Comparison of ENCODE assay signal across 26 cellular contexts in the genomic region with DNA sequence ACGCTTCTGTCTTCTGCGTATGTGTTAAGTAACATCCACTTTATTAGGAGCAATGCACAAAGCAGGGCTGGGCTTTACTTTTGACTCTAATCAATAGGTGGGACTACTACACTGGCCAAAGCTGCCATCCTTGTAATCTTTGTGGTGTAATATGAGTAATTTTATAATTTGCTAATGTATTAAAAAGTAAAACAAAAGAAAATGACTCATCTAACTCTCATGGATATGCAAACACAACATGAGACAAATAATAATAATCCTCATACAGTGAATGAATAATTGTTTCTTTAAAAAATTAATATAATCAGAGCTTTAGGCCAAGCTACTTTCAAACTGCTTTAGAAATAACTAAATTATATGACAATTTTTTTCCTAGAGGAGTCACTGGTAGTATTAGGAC.
DNase-seq lines count a peak whose midpoint lies in the region; ATAC-seq and TF ChIP-seq lines count a peak whose summit lies in the region.
"Had no signal": no experiment of that assay in that cellular context is flagged by ENCODE, and none has a peak within 500 bp of the region (broad histone marks: within the 10 kb centered on the region; RNA-seq: fewer than 3 reads in every experiment).

No MANE protein-coding gene starts in this region.

- 95% methylated on average over 2 of the region's 2 CpGs for WGBS in mammary epithelial cell (ENCODE audit: low coverage, missing lambda C conversion rate)

- H3K79me2 ChIP-seq in ACC112 (ENCODE audit: control insufficient read depth, insufficient read depth, low read length, unreplicated experiment) = peaks cover 55% of the 10 kb centered on the region
- peaks cover 38% of the 10 kb centered on the region for H3K79me2 ChIP-seq in PC-3 (ENCODE audit: low read length)
- H3K79me2 ChIP-seq in mammary epithelial cell (ENCODE audit: insufficient read depth, low read length) = peaks cover 83% of the 10 kb centered on the region

- H3K4me3 ChIP-seq in ACC112 (ENCODE audit: low read depth, low read length) (no peak overlapping the region), PC-3 (ENCODE audit: low read length) (no peak overlapping the region), mammary epithelial cell (replicated peaks in 1 of 3; ENCODE audit: insufficient read depth in 1 of 3, low read depth in 2 of 3, low read length in 3 of 3) (no peak overlapping the region)
- H3K4me3 ChIP-seq: spleen, tibial nerve had no signal

- BruUV-seq in PC-3 (replicated peaks; lab: Mats Ljungman, UMichigan) = no TSS peak
- BruUV-seq in mammary epithelial cell (replicated peaks; lab: Mats Ljungman, UMichigan) = no TSS peak

- H3K36me3 Mint-ChIP-seq in memory B cell = peaks cover 39% of the 10 kb centered on the region
- peaks cover 50% of the 10 kb centered on the region for H3K36me3 Mint-ChIP-seq in activated T-cell treated with anti-CD3 and anti-CD28 coated beads, Interleukin-2, amount 50 U/mL, for 4 hours (ENCODE audit: insufficient read depth)

- H3K4me2 ChIP-seq in PC-3 (ENCODE audit: low read length) = peak overlapping the region; percentile 56
- peak overlapping the region; percentile 35 for H3K4me2 ChIP-seq in mammary epithelial cell (ENCODE audit: insufficient read depth, low read depth, low read length)
- H3K4me2 ChIP-seq: KMS-11 had no signal

- CTCF ChIA-PET in PC-3 (lab: Charles Lee) (no interaction called here), mammary epithelial cell (lab: Charles Lee; ENCODE audit: low non-redundant PET) (no interaction called here)

- H3K36me3 ChIP-seq in ACC112 (ENCODE audit: insufficient read depth, low read length) (peaks cover 35% of the 10 kb centered on the region), PC-3 (ENCODE audit: low read depth, low read length) (peaks cover 7% of the 10 kb centered on the region), mammary epithelial cell (ENCODE audit: insufficient read depth, low read length) (peaks cover 19% of the 10 kb centered on the region)

- in situ Hi-C loops in mammary epithelial cell (cut with MboI; ENCODE audit: low sequenced_read_pairs in 2 of 2) = loop anchor here in 1 of 2 donors (10.0 kb wide), 1 partner anchor 82 kb away; no protein-coding TSS in a partner anchor

- POLR2A ChIA-PET in PC-3 (lab: Charles Lee; ENCODE audit: unreplicated experiment) = interaction anchor here (0.6 kb wide), 1 partner anchor 39 kb away, joined by 4 read pairs; no protein-coding TSS in a partner anchor

- ATAC-seq in PC-3 = peak; percentile 29
- no peak for ATAC-seq in memory B cell (ENCODE audit: low read depth)
- no peak for ATAC-seq in activated T-cell treated with anti-CD3 and anti-CD28 coated beads, Interleukin-2, amount 50 U/mL, for 4 hours
- ATAC-seq: left colon, Panc1 had no signal

- H3K27ac ChIP-seq in ACC112 (ENCODE audit: low read depth, low read length) (peak overlapping the region; percentile 85), PC-3 (ENCODE audit: low read length) (peak overlapping the region; percentile 89), mammary epithelial cell (ENCODE audit: insufficient read depth, low read depth, low read length) (peak overlapping the region; percentile 92)
- H3K27ac ChIP-seq: KMS-11, parathyroid adenoma, spleen had no signal

- no peaks in the 10 kb centered on the region for H3F3A ChIP-seq in PC-3 (ENCODE audit: low read length, unreplicated experiment)

- H3K4me3 Mint-ChIP-seq in memory B cell = no peak overlapping the region
- H3K4me3 Mint-ChIP-seq in activated T-cell treated with anti-CD3 and anti-CD28 coated beads, Interleukin-2, amount 50 U/mL, for 4 hours = no peak overlapping the region
- H3K4me3 Mint-ChIP-seq: activated CD4-positive, alpha-beta memory T cell treated with anti-CD3 and anti-CD28 coated beads for 36 hours; activated naive CD4-positive, alpha-beta T cell treated with anti-CD3 and anti-CD28 coated beads, Interleukin-2, amount 10 ng/mL, durations not matched to agents 7 days and 5 days; activated T-helper 1 cell treated with anti-CD3 and anti-CD28 coated beads, Interleukin-12 subunit alpha, Interleukin-12 subunit beta, Interleukin-2, Interleukin-4 antibody, amounts not matched to agents 30 ng/mL and 10 ng/mL and 1 ng/mL, durations not matched to agents 14 hours and 24 hours and 36 hours; CD4-positive, alpha-beta T cell; neural crest cell had no signal

- H4K20me1 ChIP-seq in PC-3 (ENCODE audit: low read length) (no peaks in the 10 kb centered on the region), mammary epithelial cell (ENCODE audit: insufficient read depth, low read length) (no peaks in the 10 kb centered on the region)

- no peak overlapping the region for H2AFZ ChIP-seq in ACC112 (ENCODE audit: low read length, unreplicated experiment)
- H2AFZ ChIP-seq in PC-3 (ENCODE audit: low read length) = no peak overlapping the region
- H2AFZ ChIP-seq in mammary epithelial cell (ENCODE audit: low read depth, low read length) = no peak overlapping the region
- H2AFZ ChIP-seq: parathyroid adenoma had no signal

- H3K4me1 ChIP-seq in ACC112 (ENCODE audit: control insufficient read depth, insufficient read depth, low read length, unreplicated experiment) (peaks cover 80% of the 10 kb centered on the region), PC-3 (ENCODE audit: insufficient read depth, low read length) (peaks cover 73% of the 10 kb centered on the region), mammary epithelial cell (ENCODE audit: insufficient read depth, low read length) (peaks cover 82% of the 10 kb centered on the region)

- H3K27ac Mint-ChIP-seq in memory B cell = peak overlapping the region; percentile 9
- H3K27ac Mint-ChIP-seq: activated naive CD4-positive, alpha-beta T cell treated with anti-CD3 and anti-CD28 coated beads, Interleukin-2, amount 10 ng/mL, durations not matched to agents 7 days and 5 days; CD4-positive, alpha-beta T cell had no signal

- H3K27me3 ChIP-seq in ACC112 (ENCODE audit: insufficient read depth, low read length) (no peaks in the 10 kb centered on the region), PC-3 (ENCODE audit: low read length) (no peaks in the 10 kb centered on the region), mammary epithelial cell (ENCODE audit: insufficient read depth, low read length) (no peaks in the 10 kb centered on the region)
- H3K27me3 ChIP-seq: spleen, tibial nerve had no signal

- H3K9me3 ChIP-seq in PC-3 (ENCODE audit: low read length) = no peaks in the 10 kb centered on the region
- no peaks in the 10 kb centered on the region for H3K9me3 ChIP-seq in mammary epithelial cell (replicated peaks; ENCODE audit: insufficient read depth, low read length)
- H3K9me3 ChIP-seq: spleen, tibial nerve had no signal

- DNase-seq in PC-3 (peak; percentile 32), mammary epithelial cell (peak; percentile 48), memory B cell (ENCODE audit: low spot score in 2 of 2) (no peak), activated gamma-delta T cell (lab: John Stamatoyannopoulos, UW) (no peak), GM10266 (ENCODE audit: extremely low spot score) (no peak)
- no peak for DNase-seq in activated T-cell treated with anti-CD3 and anti-CD28 coated beads, Interleukin-2, amount 50 U/mL, for 4 hours
- no peak for DNase-seq in stimulated activated CD4-positive, alpha-beta T cell treated with anti-CD3 and anti-CD28 coated beads, Interleukin-2, amount 100 ng/mL, for 48 hours
- DNase-seq: activated CD4-positive, alpha-beta memory T cell treated with anti-CD3 and anti-CD28 coated beads for 36 hours; activated CD4-positive, alpha-beta T cell treated with anti-CD3 and anti-CD28 coated beads for 1 hour; activated naive CD4-positive, alpha-beta T cell treated with anti-CD3 and anti-CD28 coated beads, Interleukin-2, amount 10 ng/mL, durations not matched to agents 7 days and 5 days; aorta; CD4-positive, alpha-beta T cell; DND-41; hippocampal formation; left colon; NCI-H1930; NCI-H526 treated with DMSO at 0.1 percent for 48 hours; SIG-M5; spleen had no signal

- no peak for TF ChIP-seq CTCF in PC-3 (conservative IDR thresholded peaks at IDR 0.05; ENCODE audit: low read depth, low read length)
- TF ChIP-seq CTCF in mammary epithelial cell (conservative IDR thresholded peaks at IDR 0.05 in 1 of 2, IDR thresholded peaks at IDR 0.05 in 1 of 2; ENCODE audit: extremely low read depth in 1 of 2, insufficient read depth in 1 of 2, low read depth in 1 of 2, low read length in 2 of 2) = no peak
- no peak for TF ChIP-seq CTCF in GM10266 (IDR thresholded peaks at IDR 0.05; ENCODE audit: control insufficient read depth, insufficient read depth, low read depth, missing control alignments)

- H3K9me2 ChIP-seq in PC-3 (replicated peaks; ENCODE audit: low read length) = no peaks in the 10 kb centered on the region

- intact Hi-C loops in PC-3 (cut with micrococcal nuclease) = loop anchor here (2.0 to 10.0 kb wide), 6 partner anchors 39 to 372 kb away; partner anchors contain the start of gene NR3C1
- intact Hi-C loops in mammary epithelial cell (cut with micrococcal nuclease) = loop anchor here (5.0 to 10.0 kb wide), 2 partner anchors 194 to 242 kb away; no protein-coding TSS in a partner anchor

- no peaks in the 10 kb centered on the region for H3K9me3 Mint-ChIP-seq in memory B cell
- no peaks in the 10 kb centered on the region for H3K9me3 Mint-ChIP-seq in activated T-cell treated with anti-CD3 and anti-CD28 coated beads, Interleukin-2, amount 50 U/mL, for 4 hours
- H3K9me3 Mint-ChIP-seq: activated CD4-positive, alpha-beta memory T cell treated with anti-CD3 and anti-CD28 coated beads for 36 hours; activated naive CD4-positive, alpha-beta T cell treated with anti-CD3 and anti-CD28 coated beads, Interleukin-2, amount 10 ng/mL, durations not matched to agents 7 days and 5 days; activated T-helper 1 cell treated with anti-CD3 and anti-CD28 coated beads, Interleukin-12 subunit alpha, Interleukin-12 subunit beta, Interleukin-2, Interleukin-4 antibody, amounts not matched to agents 30 ng/mL and 10 ng/mL and 1 ng/mL, durations not matched to agents 14 hours and 24 hours and 36 hours; CD4-positive, alpha-beta T cell; neural crest cell had no signal

- no peaks in the 10 kb centered on the region for H3K27me3 Mint-ChIP-seq in memory B cell
- H3K27me3 Mint-ChIP-seq in activated T-cell treated with anti-CD3 and anti-CD28 coated beads, Interleukin-2, amount 50 U/mL, for 4 hours (ENCODE audit: low read depth) = no peaks in the 10 kb centered on the region
- H3K27me3 Mint-ChIP-seq: activated CD4-positive, alpha-beta memory T cell treated with anti-CD3 and anti-CD28 coated beads for 36 hours; activated naive CD4-positive, alpha-beta T cell treated with anti-CD3 and anti-CD28 coated beads, Interleukin-2, amount 10 ng/mL, durations not matched to agents 7 days and 5 days; CD4-positive, alpha-beta T cell had no signal

- H3K9ac ChIP-seq in PC-3 (ENCODE audit: low read length) (peak overlapping the region; percentile 73), mammary epithelial cell (ENCODE audit: insufficient read depth, low read length) (no peak overlapping the region)
- H3K9ac ChIP-seq: KMS-11, parathyroid adenoma had no signal

- dilution Hi-C loops in mammary epithelial cell (cut with HindIII; ENCODE audit: low sequenced_read_pairs) = no loop called here

- H3K4me1 Mint-ChIP-seq in memory B cell = peaks cover 23% of the 10 kb centered on the region
- peaks cover 33% of the 10 kb centered on the region for H3K4me1 Mint-ChIP-seq in activated T-cell treated with anti-CD3 and anti-CD28 coated beads, Interleukin-2, amount 50 U/mL, for 4 hours (ENCODE audit: low read depth)
- H3K4me1 Mint-ChIP-seq: activated naive CD4-positive, alpha-beta T cell treated with anti-CD3 and anti-CD28 coated beads, Interleukin-2, amount 10 ng/mL, durations not matched to agents 7 days and 5 days; neural crest cell had no signal

Comparison
In these comparisons a context has a peak if more than half of its experiments do, and no peak if none do; other contexts are left out.
1. DNase-seq: peak in PC-3 (single experiment) and mammary epithelial cell (single experiment); none in memory B cell (0 of 2), activated T-cell treated with anti-CD3 and anti-CD28 coated beads, Interleukin-2, amount 50 U/mL, for 4 hours (single experiment), stimulated activated CD4-positive, alpha-beta T cell treated with anti-CD3 and anti-CD28 coated beads, Interleukin-2, amount 100 ng/mL, for 48 hours (0 of 2), activated gamma-delta T cell (single experiment) and GM10266 (single experiment).
2. Peak in every context shown above with its lines, with median percentiles within 50 percentile points of each other: H3K27ac ChIP-seq.